2 cellular contexts compared by ENCODE assay signal in the genomic region with DNA sequence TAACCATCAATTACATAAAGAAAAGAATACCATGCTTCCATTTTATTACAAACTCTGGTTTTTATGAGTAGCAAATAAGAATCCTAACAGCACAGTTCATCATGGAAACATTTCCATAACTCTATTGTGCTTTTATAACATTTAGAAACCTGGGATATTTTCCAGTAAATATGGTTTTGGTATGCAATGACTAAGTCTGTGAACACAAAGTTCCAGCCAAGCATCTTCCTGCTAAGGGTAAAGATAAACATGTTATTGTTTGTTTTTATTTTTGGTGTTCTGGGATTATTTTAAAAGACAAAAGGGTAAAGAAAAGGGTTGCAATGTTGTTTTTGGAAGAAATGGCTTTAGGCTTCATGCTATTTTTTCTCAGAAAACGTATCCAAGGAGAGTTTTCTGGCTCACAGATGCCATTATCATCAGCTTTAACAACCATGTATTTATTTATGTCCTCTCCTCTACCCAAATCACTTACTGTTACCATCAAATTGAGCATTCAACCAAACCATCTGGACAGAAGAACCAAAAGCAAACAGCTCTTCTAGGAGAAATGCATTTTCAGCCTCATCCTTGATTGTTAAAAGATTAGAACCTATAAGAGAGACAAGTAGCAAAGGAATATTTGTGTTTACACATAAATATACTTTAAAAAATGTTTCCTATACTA.
TF ChIP-seq lines count a peak whose summit lies in the region.

No MANE protein-coding gene starts in this region.

TF ChIP-seq in liver, 16 proteins besides CTCF, POLR2A, EP300 and RAD21 (continued from another document):
- TF ChIP-seq, protein P1, sequence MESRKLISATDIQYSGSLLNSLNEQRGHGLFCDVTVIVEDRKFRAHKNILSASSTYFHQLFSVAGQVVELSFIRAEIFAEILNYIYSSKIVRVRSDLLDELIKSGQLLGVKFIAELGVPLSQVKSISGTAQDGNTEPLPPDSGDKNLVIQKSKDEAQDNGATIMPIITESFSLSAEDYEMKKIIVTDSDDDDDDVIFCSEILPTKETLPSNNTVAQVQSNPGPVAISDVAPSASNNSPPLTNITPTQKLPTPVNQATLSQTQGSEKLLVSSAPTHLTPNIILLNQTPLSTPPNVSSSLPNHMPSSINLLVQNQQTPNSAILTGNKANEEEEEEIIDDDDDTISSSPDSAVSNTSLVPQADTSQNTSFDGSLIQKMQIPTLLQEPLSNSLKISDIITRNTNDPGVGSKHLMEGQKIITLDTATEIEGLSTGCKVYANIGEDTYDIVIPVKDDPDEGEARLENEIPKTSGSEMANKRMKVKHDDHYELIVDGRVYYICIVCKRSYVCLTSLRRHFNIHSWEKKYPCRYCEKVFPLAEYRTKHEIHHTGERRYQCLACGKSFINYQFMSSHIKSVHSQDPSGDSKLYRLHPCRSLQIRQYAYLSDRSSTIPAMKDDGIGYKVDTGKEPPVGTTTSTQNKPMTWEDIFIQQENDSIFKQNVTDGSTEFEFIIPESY (IDR thresholded peaks at IDR 0.05): no peak
- TF ChIP-seq SP1 (IDR thresholded peaks at IDR 0.05): peak; percentile 17

TF ChIP-seq in HepG2, 621 proteins besides CTCF, POLR2A, EP300 and RAD21 (continued from another document):
- TF ChIP-seq ARNT2 (CRISPR knock-in tag; IDR thresholded peaks at IDR 0.05; ENCODE audit: low read depth): no peak
- TF ChIP-seq MAFK (conservative IDR thresholded peaks at IDR 0.05 in 1 of 2, IDR thresholded peaks at IDR 0.05 in 1 of 2; ENCODE audit: low read length in 2 of 2): no peak
- no peak for TF ChIP-seq MZF1 (CRISPR knock-in tag; IDR thresholded peaks at IDR 0.05; ENCODE audit: borderline replicate concordance)
- TF ChIP-seq ZNF607 (CRISPR knock-in tag; IDR thresholded peaks at IDR 0.05; ENCODE audit: borderline replicate concordance): no peak
- TF ChIP-seq MTERF4 (CRISPR knock-in tag; IDR thresholded peaks at IDR 0.05): no peak
